In the genomic region with DNA sequence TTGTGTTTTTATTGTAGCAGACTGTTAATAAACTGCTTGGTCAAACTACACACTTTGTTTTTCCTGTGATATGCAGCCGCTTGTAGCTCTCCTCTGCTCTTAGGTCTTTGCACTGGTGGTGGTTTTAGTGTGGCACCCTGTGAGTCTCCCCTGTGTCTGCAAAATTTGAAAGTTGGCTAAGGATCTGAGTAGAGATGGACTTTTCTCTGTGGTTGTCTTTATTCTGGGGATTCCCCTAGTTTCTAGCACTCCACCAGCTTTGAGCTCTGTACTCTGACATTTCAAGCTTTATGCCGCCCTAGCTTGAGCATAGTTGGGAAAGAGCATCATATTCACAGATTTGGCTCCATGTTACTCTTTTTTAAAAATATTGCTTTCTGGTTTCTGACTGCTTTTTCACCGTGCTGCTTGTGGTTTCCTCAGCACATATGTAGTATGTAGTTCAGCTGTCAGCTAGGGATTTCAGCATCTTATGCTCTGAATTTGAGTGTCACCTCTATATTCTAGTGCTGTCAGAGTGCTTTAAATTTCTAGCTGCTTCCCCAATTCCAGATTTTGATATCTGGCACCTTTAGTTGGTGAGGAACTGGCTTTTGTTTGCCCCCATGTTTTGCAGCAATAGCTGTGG, we compare ENCODE assay signal across 10 cellular contexts. TPM values are rescaled to one million over a fixed set of nuclear protein-coding genes. Genes with fewer than 3 reads are reported as not detected.
DNase-seq lines count a peak whose midpoint lies in the region; ATAC-seq, FAIRE-seq and TF ChIP-seq lines count a peak whose summit lies in the region.
"Had no signal": no experiment of that assay in that cellular context is flagged by ENCODE, and none has a peak within 500 bp of the region (broad histone marks: within the 10 kb centered on the region; RNA-seq: fewer than 3 reads in every experiment).

No MANE protein-coding gene starts in this region.

- CTCF ChIA-PET in K562 (lab: Yijun Ruan, JAX; ENCODE audit: low intra/inter-chr PET ratio), result no interaction called here

- DNase-seq in GM13976 (ENCODE audit: low spot score), result peak; percentile 43
- DNase-seq in K562 (ENCODE audit: extremely low read depth in 1 of 4, low spot score in 3 of 4), result no peak
- no peak for DNase-seq in effector CD4-positive, alpha-beta T cell
- no peak for DNase-seq in WERI-Rb-1
- DNase-seq in upper lobe of left lung, result no peak
- DNase-seq in NCI-H524 (lab: John Stamatoyannopoulos, UW), result no peak
- DNase-seq: posterior cingulate gyrus; stimulated activated CD8-positive, alpha-beta memory T cell treated with anti-CD3 and anti-CD28 coated beads, Interleukin-4, amount 100 ng/mL, for 48 hours had no signal

- peaks cover 6% of the 10 kb centered on the region for H3K9me1 ChIP-seq in K562 (ENCODE audit: control insufficient read depth, insufficient read depth, low read length)

- TF ChIP-seq POLR2A in K562 (conservative IDR thresholded peaks at IDR 0.05) (no peak), upper lobe of left lung (IDR thresholded peaks at IDR 0.05) (no peak)

- WGBS in K562 (ENCODE audit: insufficient coverage, low coverage, missing lambda C conversion rate), result 61% methylated on average over 3 of the region's 3 CpGs
- WGBS in upper lobe of left lung, 2 donors, result 74 to 80% methylated on average over 3 of the region's 3 CpGs

- no TSS peak for BruUV-seq in K562 (replicated peaks; lab: Mats Ljungman, UMichigan)

- H3K4me1 ChIP-seq in K562 (replicated peaks in 1 of 2; ENCODE audit: control insufficient read depth in 2 of 2, insufficient read depth in 2 of 2, low read length in 2 of 2), result peaks cover 12 to 14% of the 10 kb centered on the region in 2 experiments; a peak in 4 of 5 replicates
- H3K4me1 ChIP-seq in upper lobe of left lung, result peaks cover 17 to 30% (median 20%) of the 10 kb centered on the region in 4 donors

- in situ Hi-C loops in GM13976 (cut with MboI; ENCODE audit: low sequenced_read_pairs, unreplicated experiment), result no loop called here
- in situ Hi-C loops in K562 (cut with MboI), result no loop called here

- H3K4me2 ChIP-seq in K562 (ENCODE audit: insufficient read depth, low read length), result no peak overlapping the region

- H3K27me3 ChIP-seq in K562 (ENCODE audit: control insufficient read depth in 2 of 2, insufficient read depth in 2 of 2, low read length in 2 of 2), result no peaks in the 10 kb centered on the region
- no peaks in the 10 kb centered on the region for H3K27me3 ChIP-seq in WERI-Rb-1 (ENCODE audit: insufficient read depth, low read depth, severe bottlenecking)
- H3K27me3 ChIP-seq in upper lobe of left lung, result no peaks in the 10 kb centered on the region

- H4K20me1 ChIP-seq in K562 (replicated peaks; ENCODE audit: control insufficient read depth, insufficient read depth, low read length), result peaks cover 36% of the 10 kb centered on the region

- TF ChIP-seq EP300 in K562 (IDR thresholded peaks at IDR 0.05; ENCODE audit: low read length) (no peak), upper lobe of left lung (IDR thresholded peaks at IDR 0.05) (no peak)

- no peak for FAIRE-seq in K562 (lab: Jason Lieb, UNC)

- no peak for TF ChIP-seq RAD21 in K562 (CRISPR knock-in tag; conservative IDR thresholded peaks at IDR 0.05 in 1 of 2, IDR thresholded peaks at IDR 0.05 in 1 of 2)

- no peak for TF ChIP-seq CTCF in GM13976 (IDR thresholded peaks at IDR 0.05; ENCODE audit: borderline replicate concordance, control extremely low read depth, extremely low read depth, insufficient read depth, missing control alignments)
- no peak for TF ChIP-seq CTCF in K562 (IDR thresholded peaks at IDR 0.05 in 2 of 3, conservative IDR thresholded peaks at IDR 0.05 in 1 of 3; ENCODE audit: insufficient read depth in 2 of 3, low read depth in 1 of 3, low read length in 3 of 3)
- TF ChIP-seq CTCF in WERI-Rb-1 (IDR thresholded peaks at IDR 0.05; ENCODE audit: low read depth, low read length), result no peak
- no peak for TF ChIP-seq CTCF in upper lobe of left lung (IDR thresholded peaks at IDR 0.05)

- no peak overlapping the region for H2AFZ ChIP-seq in K562 (ENCODE audit: low read depth, low read length)

- intact Hi-C loops in K562 (cut with micrococcal nuclease), result no loop called here

- H3K36me3 ChIP-seq in K562 (ENCODE audit: control insufficient read depth, insufficient read depth, low read length) (no peaks in the 10 kb centered on the region), WERI-Rb-1 (no peaks in the 10 kb centered on the region), upper lobe of left lung (no peaks in the 10 kb centered on the region)

- H3K79me2 ChIP-seq in K562 (ENCODE audit: control insufficient read depth, insufficient read depth, low read length), result peaks cover 99% of the 10 kb centered on the region

- H3K9ac ChIP-seq in K562 (ENCODE audit: insufficient read depth in 1 of 2, low read depth in 2 of 2, low read length in 2 of 2), result no peak overlapping the region

- POLR2A ChIA-PET in K562 (lab: Yijun Ruan, JAX), result interaction anchor here (0.5 to 2.4 kb wide), 6 partner anchors 9 to 110 kb away, joined by 3 to 9 read pairs (median 4); no protein-coding TSS in a partner anchor

- no peaks in the 10 kb centered on the region for H3K9me3 ChIP-seq in K562 (replicated peaks; ENCODE audit: control insufficient read depth, insufficient read depth, low read depth, low read length)
- H3K9me3 ChIP-seq in WERI-Rb-1 (ENCODE audit: severe bottlenecking), result no peaks in the 10 kb centered on the region
- peaks cover 0 to 10% (median 4%) of the 10 kb centered on the region in 4 donors for H3K9me3 ChIP-seq in upper lobe of left lung

- H3K4me3 ChIP-seq in K562 (no peak overlapping the region), WERI-Rb-1 (ENCODE audit: low read depth, low read length) (no peak overlapping the region), upper lobe of left lung (no peak overlapping the region)

- H3K27ac ChIP-seq in K562 (ENCODE audit: extremely low read depth, low read depth, low read length) (no peak overlapping the region), WERI-Rb-1 (no peak overlapping the region), upper lobe of left lung (no peak overlapping the region)

- ATAC-seq in GM19455 (IDR thresholded peaks at IDR 0.05; ENCODE audit: unreplicated experiment) (peak; percentile 47), HG03097 (IDR thresholded peaks at IDR 0.05; ENCODE audit: low FRiP score, unreplicated experiment) (peak; percentile 59), K562 (peak; percentile 21; the same call in 2 of the 3 replicates), upper lobe of left lung (ENCODE audit: low FRiP score in 2 of 2) (no peak)

TF ChIP-seq in K562, 482 proteins besides CTCF, POLR2A, EP300 and RAD21:
- TF ChIP-seq ELF1 (tag; IDR thresholded peaks at IDR 0.05), result no peak
- no peak for TF ChIP-seq PHB2 (IDR thresholded peaks at IDR 0.05; ENCODE audit: low read depth)
TF ChIP-seq in K562: peak in this region for 0.

RNA-seq across cellular contexts. Expression of a gene that starts 25.4 kb away (rescaled TPM):
- 97.4 and 107 TPM in 2 replicates for total RNA-seq in K562 (2011; cell fraction: chromatin; rRNA removed; ENCODE audit: low replicate concordance)
- total RNA-seq in K562 (2011; cell fraction: nucleolus; rRNA removed), result 24.0 and 27.2 TPM in 2 replicates
- total RNA-seq in K562 (2011; cell fraction: nucleoplasm; rRNA removed), result 47.5 and 53.3 TPM in 2 replicates
- total RNA-seq in K562 (2014; rRNA removed) (28.2 and 29.1 TPM in 2 replicates), K562 (2014; rRNA removed; fragmentation: Illumina TruSeq; extraction: Trizol) (40.8 and 49.6 TPM in 2 replicates), K562 (2015; rRNA removed; fragmentation: Illumina TruSeq; extraction: Trizol) (40.1 and 43.3 TPM in 2 replicates), K562 (2021) (42.3 and 44.8 TPM in 2 replicates), upper lobe of left lung (10 to 100 TPM; 17.6 to 48.9 (median 32.9) TPM)
- polyA plus RNA-seq in K562 (2011; rRNA removed) (45.2 and 45.8 TPM in 2 replicates), K562 (2014; fragmentation: Illumina TruSeq; extraction: Trizol) (39.0 and 42.1 TPM in 2 replicates), K562 (2014; fragmentation: Nextera tagmentation; extraction: Ambion mirVana) (1 to 10 TPM; 8.1 to 8.9 TPM), K562 (2014; rRNA removed) (21.9 and 23.0 TPM in 2 replicates)
- polyA plus RNA-seq in K562 (2011; cell fraction: cytosol; rRNA removed), result 17.9 and 27.1 TPM in 2 replicates
- polyA plus RNA-seq in K562 (2011; cell fraction: nucleus; rRNA removed), result 32.7 and 41.9 TPM in 2 replicates
- polyA plus RNA-seq in K562 (2012), result 19.0 and 20.5 TPM in 2 replicates
- 137 and 190 TPM in 2 replicates for polyA minus RNA-seq in K562 (2011; rRNA and poly(A)+ RNA removed)
- 45.0 and 56.9 TPM in 2 replicates for polyA minus RNA-seq in K562 (2011; cell fraction: cytosol; rRNA and poly(A)+ RNA removed)
- polyA minus RNA-seq in K562 (2011; cell fraction: nucleus; rRNA and poly(A)+ RNA removed), result 19.1 and 40.3 TPM in 2 replicates

Comparison
In these comparisons a context has a peak if more than half of its experiments do, and no peak if none do; other contexts are left out.
1. ATAC-seq: peak in GM19455 (single experiment), HG03097 (single experiment) and K562 (single experiment); none in upper lobe of left lung (0 of 2).